In genomic region chr11:57325735-57326048, GRCh38 we compare ENCODE assay signal across 8 cellular contexts. TPM values are rescaled to one million over a fixed set of nuclear protein-coding genes. Genes with fewer than 3 reads are reported as not detected.
DNase-seq lines count a peak whose midpoint lies in the region; ATAC-seq and TF ChIP-seq lines count a peak whose summit lies in the region.

No MANE protein-coding gene starts in this region.

- H3K4me1 ChIP-seq in testis = peaks cover 33% of the 10 kb centered on the region

- WGBS in testis, 2 donors = 0 to 1% methylated on average over 6 of the region's 6 CpGs

- peak overlapping the region; percentile 81 for H3K27ac ChIP-seq in layer of hippocampus (ENCODE audit: low read depth, low read length)
- peak overlapping the region; percentile 73 to 98 for H3K27ac ChIP-seq in testis

- CTCF ChIA-PET in BJ (lab: Yijun Ruan, JAX) = interaction anchor here (0.8 to 1.4 kb wide), 4 partner anchors 9 to 167 kb away, joined by 3 to 5 read pairs (median 4); partner anchors contain the start of gene SSRP1

- in situ Hi-C loops in astrocyte of the spinal cord (cut with HindIII; ENCODE audit: low sequenced_read_pairs) = no loop called here

- peak overlapping the region; percentile 82 for H3K4me3 ChIP-seq in BJ (ENCODE audit: low read depth, low read length)
- peak overlapping the region; percentile 47 for H3K4me3 ChIP-seq in astrocyte of the spinal cord (ENCODE audit: low read depth, low read length)
- H3K4me3 ChIP-seq in testis = peak overlapping the region; percentile 88 to 90

- POLR2A ChIA-PET in BJ (lab: Charles Lee) = no interaction called here

- no peaks in the 10 kb centered on the region for H3K9me3 ChIP-seq in testis

- intact Hi-C loops in testis (cut with DNase I; ENCODE audit: low total_unique reads) = no loop called here

- ATAC-seq in HG02870 (IDR thresholded peaks at IDR 0.05; ENCODE audit: unreplicated experiment) (peak; percentile 2), GM18867 (IDR thresholded peaks at IDR 0.05; ENCODE audit: unreplicated experiment) (no peak)

- TF ChIP-seq CTCF in BJ (IDR thresholded peaks at IDR 0.05; ENCODE audit: insufficient read depth, low read depth, low read length) = no peak
- TF ChIP-seq CTCF in astrocyte of the spinal cord (IDR thresholded peaks at IDR 0.05; ENCODE audit: low read depth, low read length) = no peak
- no peak for TF ChIP-seq CTCF in testis (IDR thresholded peaks at IDR 0.05)

- DNase-seq in BJ (ENCODE audit: low read depth) = no peak
- no peak for DNase-seq in astrocyte of the spinal cord (ENCODE audit: low read depth, low spot score)
- peak; percentile 70 for DNase-seq in testis
- no peak for DNase-seq in ecto neural progenitor cell (ENCODE audit: low spot score)
- DNase-seq in nucleus accumbens (lab: John Stamatoyannopoulos, UW) = no peak

- H3K36me3 ChIP-seq in BJ (ENCODE audit: control insufficient read depth, insufficient read depth, low read length) (peaks cover 32% of the 10 kb centered on the region), testis (ENCODE audit: low read depth, missing control alignments) (no peaks in the 10 kb centered on the region)

- no peak for TF ChIP-seq POLR2A in testis (IDR thresholded peaks at IDR 0.05)

- H3K27me3 ChIP-seq in BJ (ENCODE audit: control insufficient read depth, insufficient read depth, low read length) (no peaks in the 10 kb centered on the region), layer of hippocampus (ENCODE audit: control insufficient read depth, insufficient read depth, low read length) (no peaks in the 10 kb centered on the region), testis (no peaks in the 10 kb centered on the region)

RNA-seq across cellular contexts. Expression of gene TNKS1BP1, which starts 0.9 kb away (rescaled TPM):
- polyA plus RNA-seq in BJ (2011; rRNA removed) (51.1 and 73.7 TPM in 2 replicates), testis (ENCODE audit: insufficient read depth, low read depth, low replicate concordance) (62.3 TPM)
- 60.0 and 61.6 TPM in 2 replicates for polyA minus RNA-seq in BJ (2011; rRNA and poly(A)+ RNA removed)
- total RNA-seq in testis = 10 to 100 TPM; 85.2 to 99.4 TPM

RNA-seq across cellular contexts. Expression of gene SSRP1, which starts 10.0 kb away (rescaled TPM):
- polyA plus RNA-seq in BJ (2011; rRNA removed) = 100 and 102 TPM in 2 replicates
- polyA minus RNA-seq in BJ (2011; rRNA and poly(A)+ RNA removed) = 83.1 and 90.6 TPM in 2 replicates
- total RNA-seq in testis = 100 to 1,000 TPM in 1 of 2 donors, 10 to 100 TPM in 1; 89.1 to 111 TPM
- polyA plus RNA-seq in testis (ENCODE audit: insufficient read depth, low read depth, low replicate concordance) = 104 TPM

RNA-seq across cellular contexts. Expression of gene P2RX3, which starts 12.5 kb away (rescaled TPM):
- polyA plus RNA-seq in BJ (2011; rRNA removed) = not detected in 2 replicates
- not detected in 2 replicates for polyA minus RNA-seq in BJ (2011; rRNA and poly(A)+ RNA removed)
- total RNA-seq in testis = 1 to 10 TPM; 2.5 to 3.3 TPM
- 8.5 TPM for polyA plus RNA-seq in testis (ENCODE audit: insufficient read depth, low read depth, low replicate concordance)

RNA-seq across cellular contexts. Expression of gene PRG3, which starts 55.3 kb away (rescaled TPM):
- polyA plus RNA-seq in BJ (2011; rRNA removed) = not detected in 2 replicates
- not detected in 2 replicates for polyA minus RNA-seq in BJ (2011; rRNA and poly(A)+ RNA removed)
- total RNA-seq in testis = not detected
- not detected for polyA plus RNA-seq in testis (ENCODE audit: insufficient read depth, low read depth, low replicate concordance)
